1 cellular context compared by ENCODE assay signal in genomic region chr1:43946244-43947060, GRCh38.
A peak's percentile ranks its signal among the peaks of the same experiment; 100 is the strongest.
TF ChIP-seq lines count a peak whose summit lies in the region.

Gene IPO13 (plus strand): TSS chr1:43946950. CDS start chr1:43947601, 651 bp downstream.

TF ChIP-seq in K562, 482 proteins besides CTCF, POLR2A, EP300 and RAD21 (continued from another document and continues in another):
- TF ChIP-seq ZNF407 (IDR thresholded peaks at IDR 0.05; ENCODE audit: low read depth), result no peak
- TF ChIP-seq NELFE (IDR thresholded peaks at IDR 0.05; ENCODE audit: insufficient read depth, insufficient read length), result no peak
- no peak for TF ChIP-seq FOS (IDR thresholded peaks at IDR 0.05; ENCODE audit: extremely low read depth, insufficient read length)
- TF ChIP-seq ZNF146 (CRISPR knock-in tag; IDR thresholded peaks at IDR 0.05; ENCODE audit: unreplicated experiment), result no peak
- no peak for TF ChIP-seq COPS2 (conservative IDR thresholded peaks at IDR 0.05)
- TF ChIP-seq KLF6 (CRISPR knock-in tag; IDR thresholded peaks at IDR 0.05; ENCODE audit: borderline replicate concordance), result no peak
- TF ChIP-seq EGR1 (conservative IDR thresholded peaks at IDR 0.05), result peak; percentile 88
- peak; percentile 91 for TF ChIP-seq RAD51 (IDR thresholded peaks at IDR 0.05; ENCODE audit: borderline replicate concordance, low read depth)
- no peak for TF ChIP-seq STAT5B (CRISPR knock-in tag; IDR thresholded peaks at IDR 0.05)
- TF ChIP-seq ZFPM2 (CRISPR knock-in tag; IDR thresholded peaks at IDR 0.05), result 0 out of 2 replicates have a peak, but pooled peaks have one; percentile 47
- no peak for TF ChIP-seq GATA2 (CRISPR knock-in tag; IDR thresholded peaks at IDR 0.05)
- peak; percentile 40; the same call in 1 of the 2 replicates for TF ChIP-seq ZNF445 (CRISPR knock-in tag; IDR thresholded peaks at IDR 0.05; ENCODE audit: low read depth)
- TF ChIP-seq UBTF (IDR thresholded peaks at IDR 0.05; ENCODE audit: borderline replicate concordance in 1 of 2, low read depth in 2 of 2, low read length in 2 of 2), result peak; percentile 73 to 77; a peak in 3 of 4 replicates
- no peak for TF ChIP-seq ZNF253 (CRISPR knock-in tag; conservative IDR thresholded peaks at IDR 0.05)
- TF ChIP-seq ZBTB33 (CRISPR knock-in tag; IDR thresholded peaks at IDR 0.05), result peak; percentile 84
- TF ChIP-seq KDM2B (CRISPR knock-in tag; IDR thresholded peaks at IDR 0.05), result peak; percentile 42; the same call in 1 of the 2 replicates
- no peak for TF ChIP-seq ZNF592 (IDR thresholded peaks at IDR 0.05)
- TF ChIP-seq POLR2AphosphoS5 (IDR thresholded peaks at IDR 0.05; ENCODE audit: control insufficient read depth, insufficient read depth, low read depth, low read length), result peak; percentile 59; the same call in 1 of the 2 replicates
- peak; percentile 47; the same call in 1 of the 2 replicates for TF ChIP-seq THRB (CRISPR knock-in tag; conservative IDR thresholded peaks at IDR 0.05)
- no peak for TF ChIP-seq HNRNPLL (IDR thresholded peaks at IDR 0.05; ENCODE audit: low read depth, low read length, poor library complexity, severe bottlenecking)
- TF ChIP-seq HNRNPL (IDR thresholded peaks at IDR 0.05; ENCODE audit: low read depth, low read length), result 0 out of 2 replicates have a peak, but pooled peaks have one; percentile 17
- 0 out of 2 replicates have a peak, but pooled peaks have one; percentile 55 for TF ChIP-seq ZNF76 (CRISPR knock-in tag; IDR thresholded peaks at IDR 0.05; ENCODE audit: borderline replicate concordance)
- TF ChIP-seq TRIM24 (IDR thresholded peaks at IDR 0.05), result 0 out of 4 replicates have a peak, but pooled peaks of 1 of the 2 experiments have one; percentile 33
- 0 out of 2 replicates have a peak, but pooled peaks have one; percentile 56 for TF ChIP-seq ATF4 (CRISPR knock-in tag; IDR thresholded peaks at IDR 0.05)
- peak; percentile 98 for TF ChIP-seq ELF1 (tag; IDR thresholded peaks at IDR 0.05)
- TF ChIP-seq ZNF263 (CRISPR knock-in tag; IDR thresholded peaks at IDR 0.05; ENCODE audit: borderline replicate concordance), result peak; percentile 67; the same call in 1 of the 2 replicates
- no peak for TF ChIP-seq ETS2 (tag; IDR thresholded peaks at IDR 0.05; ENCODE audit: borderline replicate concordance, poor library complexity, severe bottlenecking)
- peak; percentile 72; the same call in 1 of the 2 replicates for TF ChIP-seq MTA1 (IDR thresholded peaks at IDR 0.05; ENCODE audit: borderline replicate concordance)
- TF ChIP-seq ZFP91 (CRISPR knock-in tag; IDR thresholded peaks at IDR 0.05), result peak; percentile 70
- TF ChIP-seq ZNF583 (CRISPR knock-in tag; IDR thresholded peaks at IDR 0.05), result no peak
- peak; percentile 92; the same call in 1 of the 2 replicates for TF ChIP-seq TOE1 (IDR thresholded peaks at IDR 0.05; ENCODE audit: borderline replicate concordance)
- 0 out of 2 replicates have a peak, but pooled peaks have one; percentile 22 for TF ChIP-seq TOE1 (CRISPR knock-in tag; IDR thresholded peaks at IDR 0.05; ENCODE audit: borderline replicate concordance, low read depth)
- TF ChIP-seq USF1 (CRISPR knock-in tag; IDR thresholded peaks at IDR 0.05), result peak; percentile 99
- no peak for TF ChIP-seq GABPB2 (CRISPR knock-in tag; conservative IDR thresholded peaks at IDR 0.05)
- peak; percentile 95 for TF ChIP-seq GABPB1 (CRISPR knock-in tag; IDR thresholded peaks at IDR 0.05)
